15 cellular contexts compared by ENCODE assay signal in the genomic region with DNA sequence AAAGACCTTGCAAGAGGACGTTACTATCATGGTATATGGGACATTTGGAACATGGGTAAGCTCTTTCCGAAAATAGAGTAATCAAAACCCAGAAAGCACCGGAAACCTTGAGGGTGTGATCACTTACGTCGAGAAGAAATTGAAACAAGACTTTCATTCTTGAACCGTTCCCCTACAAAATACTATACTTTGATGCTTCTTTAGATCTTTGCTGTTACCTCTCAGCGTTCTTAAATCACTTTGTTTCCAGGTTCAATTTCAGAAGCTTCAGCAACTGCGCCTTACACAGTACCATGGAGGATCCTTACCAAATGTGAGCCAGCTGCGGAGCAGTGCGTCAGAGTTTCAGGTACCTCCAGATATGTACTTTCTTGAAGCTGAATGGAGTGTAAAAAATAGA. TPM values are rescaled to one million over a fixed set of nuclear protein-coding genes. Genes with fewer than 3 reads are reported as not detected.
A peak's percentile ranks its signal among the peaks of the same experiment; 100 is the strongest.
DNase-seq lines count a peak whose midpoint lies in the region; ATAC-seq and TF ChIP-seq lines count a peak whose summit lies in the region.
"Had no signal": no experiment of that assay in that cellular context is flagged by ENCODE, and none has a peak within 500 bp of the region (broad histone marks: within the 10 kb centered on the region; RNA-seq: fewer than 3 reads in every experiment).

No MANE protein-coding gene starts in this region.

- H3K36me3 ChIP-seq in CD8-positive, alpha-beta T cell (ENCODE audit: insufficient read depth, low read length) = no peaks in the 10 kb centered on the region
- H3K36me3 ChIP-seq: brain microvascular endothelial cell had no signal

- peak overlapping the region; percentile 27 for H3K27ac ChIP-seq in CD8-positive, alpha-beta T cell (ENCODE audit: low read depth, low read length)
- H3K27ac ChIP-seq: brain microvascular endothelial cell, upper lobe of left lung had no signal

- no peaks in the 10 kb centered on the region for H3K9me3 ChIP-seq in CD8-positive, alpha-beta T cell (ENCODE audit: low read length)
- H3K9me3 ChIP-seq: upper lobe of left lung had no signal

- no peaks in the 10 kb centered on the region for H3K27me3 ChIP-seq in CD8-positive, alpha-beta T cell (ENCODE audit: insufficient read depth, low read length)
- H3K27me3 ChIP-seq: brain microvascular endothelial cell, upper lobe of left lung had no signal

- H3K36me3 Mint-ChIP-seq in CD8-positive, alpha-beta T cell = peaks cover 61% of the 10 kb centered on the region
- peaks cover 52% of the 10 kb centered on the region for H3K36me3 Mint-ChIP-seq in activated CD4-positive, alpha-beta T cell treated with anti-CD3 and anti-CD28 coated beads, Interleukin-2, amount 10 ng/mL, durations not matched to agents 24 days and 14 days (ENCODE audit: low read depth)
- peaks cover 13% of the 10 kb centered on the region for H3K36me3 Mint-ChIP-seq in activated naive CD8-positive, alpha-beta T cell

- no peaks in the 10 kb centered on the region for H3K9me3 Mint-ChIP-seq in CD8-positive, alpha-beta T cell
- no peaks in the 10 kb centered on the region for H3K9me3 Mint-ChIP-seq in activated CD4-positive, alpha-beta T cell treated with anti-CD3 and anti-CD28 coated beads, Interleukin-2, amount 10 ng/mL, durations not matched to agents 24 days and 14 days
- H3K9me3 Mint-ChIP-seq in activated naive CD8-positive, alpha-beta T cell (ENCODE audit: low read depth) = no peaks in the 10 kb centered on the region
- H3K9me3 Mint-ChIP-seq: HFFc6 had no signal

- H3K4me1 ChIP-seq in CD8-positive, alpha-beta T cell (ENCODE audit: insufficient read depth, low read length) = peaks cover 26% of the 10 kb centered on the region

- TF ChIP-seq CTCF in CD8-positive, alpha-beta T cell (IDR thresholded peaks at IDR 0.05) = no peak

- peaks cover 79% of the 10 kb centered on the region for H3K4me1 Mint-ChIP-seq in CD8-positive, alpha-beta T cell (ENCODE audit: low read depth)
- peaks cover 73% of the 10 kb centered on the region for H3K4me1 Mint-ChIP-seq in activated CD4-positive, alpha-beta T cell treated with anti-CD3 and anti-CD28 coated beads, Interleukin-2, amount 10 ng/mL, durations not matched to agents 24 days and 14 days
- peaks cover 80% of the 10 kb centered on the region for H3K4me1 Mint-ChIP-seq in activated naive CD8-positive, alpha-beta T cell (ENCODE audit: low read depth)

- CTCF ChIA-PET in CD8-positive, alpha-beta T cell (lab: Charles Lee) = interaction anchor here (0.6 to 1.5 kb wide), 6 partner anchors 16 to 179 kb away, joined by 3 to 6 read pairs (median 4); no protein-coding TSS in a partner anchor

- peak overlapping the region; percentile 95 for H3K27ac Mint-ChIP-seq in CD8-positive, alpha-beta T cell
- H3K27ac Mint-ChIP-seq in activated CD4-positive, alpha-beta T cell treated with anti-CD3 and anti-CD28 coated beads, Interleukin-2, amount 10 ng/mL, durations not matched to agents 24 days and 14 days = peak overlapping the region; percentile 92
- peak overlapping the region; percentile 94 for H3K27ac Mint-ChIP-seq in activated naive CD8-positive, alpha-beta T cell
- H3K27ac Mint-ChIP-seq: HFFc6 had no signal

- intact Hi-C loops in CD8-positive, alpha-beta T cell (cut with DNase I, micrococcal nuclease) = loop anchor here (1.0 to 5.0 kb wide), 3 partner anchors 8 to 43 kb away; no protein-coding TSS in a partner anchor
- intact Hi-C loops in activated CD4-positive, alpha-beta T cell treated with anti-CD3 and anti-CD28 coated beads, Interleukin-2, amount 10 ng/mL, durations not matched to agents 24 days and 14 days (cut with micrococcal nuclease) = loop anchor here (2.0 kb wide), 1 partner anchor 25 kb away; no protein-coding TSS in a partner anchor

- DNase-seq in CD8-positive, alpha-beta T cell = peak in 2 of 7 experiments; percentile 24 to 40
- DNase-seq in activated CD4-positive, alpha-beta T cell treated with anti-CD3 and anti-CD28 coated beads, Interleukin-2, amount 10 ng/mL, durations not matched to agents 24 days and 14 days = peak; percentile 82
- peak; percentile 36 for DNase-seq in stimulated activated CD4-positive, alpha-beta T cell treated with anti-CD3 and anti-CD28 coated beads, Interleukin-12 subunit alpha, Interleukin-12 subunit beta, amount 100 ng/mL, for 4 hours
- DNase-seq in NCI-H2196 treated with DMSO at 0.1 percent for 48 hours (lab: John Stamatoyannopoulos, UW; ENCODE audit: unreplicated experiment) = no peak
- no peak for DNase-seq in NOMO-1 treated with dmso at 0.1 percent for 144 hours (lab: John Stamatoyannopoulos, UW; ENCODE audit: unreplicated experiment)
- no peak for DNase-seq in NCI-H345 treated with DMSO at 0.1 percent for 48 hours (lab: John Stamatoyannopoulos, UW; ENCODE audit: unreplicated experiment)
- no peak for DNase-seq in NCI-H446 (lab: John Stamatoyannopoulos, UW)
- DNase-seq: brain microvascular endothelial cell, HFFc6, hypothalamus, NCI-H187, NCI-H526, posterior cingulate gyrus, upper lobe of left lung had no signal

- H3K4me3 ChIP-seq in CD8-positive, alpha-beta T cell (ENCODE audit: low read depth, low read length) = no peak overlapping the region
- H3K4me3 ChIP-seq: upper lobe of left lung had no signal

- POLR2A ChIA-PET in CD8-positive, alpha-beta T cell (lab: Charles Lee) = interaction anchor here (0.6 to 2.6 kb wide), 5 partner anchors 9 to 309 kb away, joined by 3 to 16 read pairs (median 5); partner anchors contain the start of gene CRTC3

- peak overlapping the region; percentile 82 for H3K4me3 Mint-ChIP-seq in CD8-positive, alpha-beta T cell
- H3K4me3 Mint-ChIP-seq in activated CD4-positive, alpha-beta T cell treated with anti-CD3 and anti-CD28 coated beads, Interleukin-2, amount 10 ng/mL, durations not matched to agents 24 days and 14 days = peak overlapping the region; percentile 83
- H3K4me3 Mint-ChIP-seq in activated naive CD8-positive, alpha-beta T cell = peak overlapping the region; percentile 79
- H3K4me3 Mint-ChIP-seq: HFFc6 had no signal

- no peaks in the 10 kb centered on the region for H3K27me3 Mint-ChIP-seq in CD8-positive, alpha-beta T cell (ENCODE audit: low read depth)
- H3K27me3 Mint-ChIP-seq in activated CD4-positive, alpha-beta T cell treated with anti-CD3 and anti-CD28 coated beads, Interleukin-2, amount 10 ng/mL, durations not matched to agents 24 days and 14 days = no peaks in the 10 kb centered on the region
- no peaks in the 10 kb centered on the region for H3K27me3 Mint-ChIP-seq in activated naive CD8-positive, alpha-beta T cell

- ATAC-seq in CD8-positive, alpha-beta T cell = peak; percentile 84

RNA-seq across cellular contexts. Expression of gene CRTC3, which starts 10.1 kb away (rescaled TPM):
- total RNA-seq in CD8-positive, alpha-beta T cell = 10 to 100 TPM; 74.0 to 77.9 TPM
- total RNA-seq in activated CD4-positive, alpha-beta T cell treated with anti-CD3 and anti-CD28 coated beads, Interleukin-2, amount 10 ng/mL, durations not matched to agents 24 days and 14 days = 48.8 and 54.2 TPM in 2 replicates

Comparison
In these comparisons a context has a peak if more than half of its experiments do, and no peak if none do; other contexts are left out.
1. DNase-seq: peak in activated CD4-positive, alpha-beta T cell treated with anti-CD3 and anti-CD28 coated beads, Interleukin-2, amount 10 ng/mL, durations not matched to agents 24 days and 14 days (single experiment) and stimulated activated CD4-positive, alpha-beta T cell treated with anti-CD3 and anti-CD28 coated beads, Interleukin-12 subunit alpha, Interleukin-12 subunit beta, amount 100 ng/mL, for 4 hours (single experiment); none in NCI-H2196 treated with DMSO at 0.1 percent for 48 hours (single experiment), NOMO-1 treated with dmso at 0.1 percent for 144 hours (single experiment), NCI-H345 treated with DMSO at 0.1 percent for 48 hours (single experiment) and NCI-H446 (0 of 2).
2. Peak in every context shown above with its lines, with median percentiles within 50 percentile points of each other: H3K27ac Mint-ChIP-seq and H3K4me3 Mint-ChIP-seq.